ENCODE assay signal across 8 cellular contexts in the genomic region with DNA sequence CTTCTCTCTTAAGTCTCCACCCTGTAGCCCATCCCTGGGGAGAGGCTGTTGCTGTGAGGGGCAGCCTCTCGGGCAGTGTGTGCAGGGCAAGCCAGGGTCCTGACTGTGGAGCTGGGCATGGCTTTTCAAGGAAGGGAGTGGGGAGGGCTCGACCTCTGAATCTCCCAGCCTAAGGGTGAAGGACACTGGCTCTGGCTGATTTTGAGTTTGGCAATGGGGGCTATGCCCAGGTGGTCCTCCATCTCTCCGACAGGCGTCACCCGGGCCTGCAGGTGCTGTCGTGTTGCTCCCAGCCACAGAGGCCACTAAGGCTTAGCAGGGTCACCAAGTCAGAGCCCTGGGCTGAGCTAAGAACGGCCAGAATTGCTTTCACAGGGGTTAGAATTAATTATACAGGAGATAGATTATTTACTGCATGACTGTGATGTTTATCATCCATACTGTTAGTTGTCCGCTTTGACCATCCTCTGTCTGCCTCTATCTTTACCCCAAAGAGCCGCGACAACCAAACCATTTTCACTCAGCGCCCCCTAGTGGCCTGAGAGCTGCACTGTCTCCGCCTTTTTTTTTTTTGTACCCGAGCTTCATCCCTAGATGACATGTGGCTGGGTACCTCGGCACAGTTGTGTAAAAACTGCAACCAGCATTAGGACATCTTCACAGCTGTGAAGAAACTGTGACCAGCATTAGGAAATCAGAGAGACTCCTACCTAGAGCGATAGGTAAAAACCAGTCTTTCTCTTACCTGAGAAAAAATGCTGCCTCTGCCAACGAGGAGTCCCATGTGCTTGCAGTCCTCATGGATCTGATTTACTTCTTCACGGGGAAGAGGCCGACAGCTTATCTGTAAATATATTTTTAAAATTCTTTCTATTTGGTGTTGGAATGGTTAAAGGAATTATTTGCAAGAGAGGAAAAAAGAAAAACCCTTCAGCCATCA. TPM values are rescaled to one million over a fixed set of nuclear protein-coding genes. Genes with fewer than 3 reads are reported as not detected.
DNase-seq lines count a peak whose midpoint lies in the region; ATAC-seq and TF ChIP-seq lines count a peak whose summit lies in the region.

No MANE protein-coding gene starts in this region.

- H3K79me2 ChIP-seq in OCI-LY3 (ENCODE audit: low read length) (no peaks in the 10 kb centered on the region), fibroblast of lung (ENCODE audit: control insufficient read depth, insufficient read depth, low read length) (no peaks in the 10 kb centered on the region)

- peak; percentile 79 for ATAC-seq in GM21381 (IDR thresholded peaks at IDR 0.05; ENCODE audit: unreplicated experiment)

- 41 to 42% methylated on average over 4 to 18 of the region's 18 CpGs for WGBS in transverse colon (ENCODE audit: low coverage in 1 of 2), 2 donors

- H3K27me3 ChIP-seq in OCI-LY3 (ENCODE audit: low read depth, low read length) (no peaks in the 10 kb centered on the region), fibroblast of lung (ENCODE audit: control insufficient read depth, insufficient read depth, low read length) (peaks cover 3% of the 10 kb centered on the region), neutrophil (peaks cover 4% of the 10 kb centered on the region), transverse colon (peaks cover 6% of the 10 kb centered on the region)

- no peaks in the 10 kb centered on the region for H4K20me1 ChIP-seq in OCI-LY3 (ENCODE audit: insufficient read depth, low read length)
- no peaks in the 10 kb centered on the region for H4K20me1 ChIP-seq in fibroblast of lung (ENCODE audit: control insufficient read depth, extremely low read depth, insufficient read depth, low read length)

- H3K4me1 ChIP-seq in OCI-LY3 (ENCODE audit: low read length) (peaks cover 28% of the 10 kb centered on the region), fibroblast of lung (ENCODE audit: control insufficient read depth, extremely low read depth, insufficient read depth, low read length) (no peaks in the 10 kb centered on the region), neutrophil (ENCODE audit: control insufficient read depth in 1 of 2, insufficient read depth in 1 of 2, low read depth in 1 of 2, low read length in 1 of 2) (no peaks in the 10 kb centered on the region), transverse colon (no peaks in the 10 kb centered on the region)

- TF ChIP-seq EP300 in Ishikawa (IDR thresholded peaks at IDR 0.05; ENCODE audit: borderline replicate concordance) (no peak), transverse colon (IDR thresholded peaks at IDR 0.05; ENCODE audit: low read depth) (no peak)

- H3K9me3 Mint-ChIP-seq in activated T-cell treated with anti-CD3 and anti-CD28 coated beads, Interleukin-2, amount 50 U/mL, for 24 hours, result no peaks in the 10 kb centered on the region

- DNase-seq in DMS 273 treated with DMSO at 0.1 percent for 48 hours (lab: John Stamatoyannopoulos, UW) (peak; percentile 9), fibroblast of lung (ENCODE audit: low read depth in 2 of 2) (peak; percentile 26 to 59), transverse colon (peak; percentile 50)
- DNase-seq in activated T-cell treated with anti-CD3 and anti-CD28 coated beads, Interleukin-2, amount 50 U/mL, for 24 hours, result peak; percentile 66

- intact Hi-C loops in transverse colon (cut with DNase I; ENCODE audit: low total_unique reads), result no loop called here

- H2AFZ ChIP-seq in OCI-LY3 (ENCODE audit: low read depth, low read length) (peak overlapping the region; percentile 79; the same call in 1 of the 2 replicates), fibroblast of lung (ENCODE audit: low read length) (no peak overlapping the region)

- H3K27ac Mint-ChIP-seq in activated T-cell treated with anti-CD3 and anti-CD28 coated beads, Interleukin-2, amount 50 U/mL, for 24 hours, result no peak overlapping the region

- in situ Hi-C loops in transverse colon (cut with MboI; ENCODE audit: low pct_ligation_motif_present in 1 of 4, low pct_unique_long_range_greater_than_20kb in 1 of 4, low sequenced_read_pairs in 3 of 4), result loop anchor here in 1 of 4 donors (25.0 kb wide), 1 partner anchor 516 kb away; no protein-coding TSS in a partner anchor

- H3K4me3 ChIP-seq in OCI-LY3 (ENCODE audit: low read length) (peak overlapping the region; percentile 62), fibroblast of lung (replicated peaks in 1 of 4; ENCODE audit: control extremely low read depth in 1 of 4, insufficient read depth in 1 of 4, low read depth in 3 of 4, low read length in 4 of 4) (no peak overlapping the region), neutrophil (ENCODE audit: low read depth in 1 of 2, low read length in 1 of 2) (no peak overlapping the region), transverse colon (no peak overlapping the region)

- H3K9me3 ChIP-seq in OCI-LY3 (ENCODE audit: insufficient read depth, low read length) (no peaks in the 10 kb centered on the region), fibroblast of lung (ENCODE audit: control insufficient read depth, insufficient read depth, low read depth, low read length) (no peaks in the 10 kb centered on the region), neutrophil (no peaks in the 10 kb centered on the region), transverse colon (no peaks in the 10 kb centered on the region)

- H3K36me3 Mint-ChIP-seq in activated T-cell treated with anti-CD3 and anti-CD28 coated beads, Interleukin-2, amount 50 U/mL, for 24 hours (ENCODE audit: low read depth), result no peaks in the 10 kb centered on the region

- H3K9ac ChIP-seq in OCI-LY3 (ENCODE audit: low read length) (0 out of 2 replicates have a peak overlapping the region, but pooled peaks have one; percentile 27), fibroblast of lung (ENCODE audit: insufficient read depth, low read length) (no peak overlapping the region)

- TF ChIP-seq CTCF in OCI-LY3 (IDR thresholded peaks at IDR 0.05; ENCODE audit: low read depth, low read length) (peak; percentile 79), fibroblast of lung (conservative IDR thresholded peaks at IDR 0.05 in 1 of 2, IDR thresholded peaks at IDR 0.05 in 1 of 2; ENCODE audit: low read depth in 1 of 2, low read length in 2 of 2) (peak; percentile 95 to 96), neutrophil (IDR thresholded peaks at IDR 0.05) (peak; percentile 74), transverse colon (IDR thresholded peaks at IDR 0.05) (peak; percentile 62 to 89 (median 86))

- no peak for TF ChIP-seq POLR2A in transverse colon (IDR thresholded peaks at IDR 0.05)

- TF ChIP-seq RAD21 in Ishikawa (IDR thresholded peaks at IDR 0.05; ENCODE audit: low read depth), result peak; percentile 78

- peak overlapping the region; percentile 85 for H3K4me2 ChIP-seq in OCI-LY3 (ENCODE audit: low read length)
- H3K4me2 ChIP-seq in fibroblast of lung (ENCODE audit: extremely low read depth, insufficient read depth, low read length), result no peak overlapping the region

- H3K4me3 Mint-ChIP-seq in activated T-cell treated with anti-CD3 and anti-CD28 coated beads, Interleukin-2, amount 50 U/mL, for 24 hours, result no peak overlapping the region

- H3K27ac ChIP-seq in OCI-LY3 (ENCODE audit: low read length) (no peak overlapping the region), fibroblast of lung (ENCODE audit: insufficient read depth, low read length) (no peak overlapping the region), neutrophil (no peak overlapping the region), transverse colon (no peak overlapping the region)

- H3K27me3 Mint-ChIP-seq in activated T-cell treated with anti-CD3 and anti-CD28 coated beads, Interleukin-2, amount 50 U/mL, for 24 hours, result peaks cover 42% of the 10 kb centered on the region

- H3K4me1 Mint-ChIP-seq in activated T-cell treated with anti-CD3 and anti-CD28 coated beads, Interleukin-2, amount 50 U/mL, for 24 hours (ENCODE audit: low read depth), result no peaks in the 10 kb centered on the region

- H3K36me3 ChIP-seq in OCI-LY3 (replicated peaks; ENCODE audit: low read depth, low read length), result no peaks in the 10 kb centered on the region
- H3K36me3 ChIP-seq in fibroblast of lung (ENCODE audit: control insufficient read depth, insufficient read depth, low read length), result no peaks in the 10 kb centered on the region
- no peaks in the 10 kb centered on the region for H3K36me3 ChIP-seq in neutrophil
- H3K36me3 ChIP-seq in transverse colon, result no peaks in the 10 kb centered on the region

TF ChIP-seq in Ishikawa, 13 proteins besides CTCF, POLR2A, EP300 and RAD21:
- no peak for TF ChIP-seq ZBTB7A (IDR thresholded peaks at IDR 0.05; ENCODE audit: low read depth)
- TF ChIP-seq CREB1 (IDR thresholded peaks at IDR 0.05; ENCODE audit: low read depth), result no peak
- TF ChIP-seq YY1 (IDR thresholded peaks at IDR 0.05; ENCODE audit: low read depth), result no peak
- TF ChIP-seq NFIC (IDR thresholded peaks at IDR 0.05), result no peak
- TF ChIP-seq TAF1 (IDR thresholded peaks at IDR 0.05; ENCODE audit: low read depth), result no peak
- TF ChIP-seq TEAD4 (IDR thresholded peaks at IDR 0.05), result no peak
- TF ChIP-seq, protein P1, sequence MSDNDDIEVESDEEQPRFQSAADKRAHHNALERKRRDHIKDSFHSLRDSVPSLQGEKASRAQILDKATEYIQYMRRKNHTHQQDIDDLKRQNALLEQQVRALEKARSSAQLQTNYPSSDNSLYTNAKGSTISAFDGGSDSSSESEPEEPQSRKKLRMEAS (IDR thresholded peaks at IDR 0.05), result no peak
- TF ChIP-seq TCF12 (IDR thresholded peaks at IDR 0.05; ENCODE audit: low read depth), result no peak
- no peak for TF ChIP-seq FOXM1 (IDR thresholded peaks at IDR 0.05; ENCODE audit: borderline replicate concordance, low read depth)
- TF ChIP-seq, protein P2, sequence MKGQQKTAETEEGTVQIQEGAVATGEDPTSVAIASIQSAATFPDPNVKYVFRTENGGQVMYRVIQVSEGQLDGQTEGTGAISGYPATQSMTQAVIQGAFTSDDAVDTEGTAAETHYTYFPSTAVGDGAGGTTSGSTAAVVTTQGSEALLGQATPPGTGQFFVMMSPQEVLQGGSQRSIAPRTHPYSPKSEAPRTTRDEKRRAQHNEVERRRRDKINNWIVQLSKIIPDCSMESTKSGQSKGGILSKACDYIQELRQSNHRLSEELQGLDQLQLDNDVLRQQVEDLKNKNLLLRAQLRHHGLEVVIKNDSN (IDR thresholded peaks at IDR 0.05), result no peak

RNA-seq across cellular contexts. Expression of gene AGXT2, which starts 44.5 kb away (rescaled TPM):
- total RNA-seq in fibroblast of lung (not detected in 2 replicates), transverse colon (not detected)
- not detected in 2 replicates for polyA plus RNA-seq in fibroblast of lung
- polyA plus RNA-seq in fibroblast of lung (2012), result not detected in 2 replicates
- polyA minus RNA-seq in fibroblast of lung (ENCODE audit: low replicate concordance), result not detected in 2 replicates

Comparison
In these comparisons a context has a peak if more than half of its experiments do, and no peak if none do; other contexts are left out.
1. DNase-seq: peak in every context shown above with its lines; median percentile 66 in activated T-cell treated with anti-CD3 and anti-CD28 coated beads, Interleukin-2, amount 50 U/mL, for 24 hours; 50 in transverse colon; 42 in fibroblast of lung; 9 in DMS 273 treated with DMSO at 0.1 percent for 48 hours.